ENCODE assay signal across 24 cellular contexts in the genomic region with DNA sequence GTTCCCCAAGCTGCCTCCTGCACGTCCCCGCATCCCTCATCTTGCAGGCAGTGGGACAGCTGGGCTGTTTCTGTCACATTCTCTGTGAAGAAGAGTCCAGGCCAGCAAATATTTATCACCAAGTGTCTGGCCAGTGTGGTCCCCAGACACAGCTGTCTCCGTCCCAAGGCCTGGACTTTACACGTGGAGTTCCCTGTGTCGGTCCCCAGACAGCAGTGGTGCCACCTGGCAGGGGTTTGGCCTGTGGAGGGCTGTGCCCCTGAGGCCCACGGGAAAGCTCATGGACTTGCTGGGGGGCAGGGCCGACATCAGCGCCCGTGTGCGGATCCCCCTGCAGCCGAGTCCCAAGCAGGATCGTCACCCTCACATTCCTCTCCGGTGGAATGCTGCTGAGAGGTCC.
"Had no signal": no experiment of that assay in that cellular context is flagged by ENCODE, and none has a peak within 500 bp of the region (broad histone marks: within the 10 kb centered on the region; RNA-seq: fewer than 3 reads in every experiment).

No MANE protein-coding gene starts in this region.

- H3K36me3 Mint-ChIP-seq: activated naive CD8-positive, alpha-beta T cell treated with anti-CD3 and anti-CD28 coated beads, Interleukin-2, amount 10 ng/mL, durations not matched to agents 7 days and 5 days; IgD-negative memory B cell; WTC11 had no signal

- H3K9ac ChIP-seq: KMS-11 had no signal

- H3K9me3 Mint-ChIP-seq: activated naive CD8-positive, alpha-beta T cell treated with anti-CD3 and anti-CD28 coated beads, Interleukin-2, amount 10 ng/mL, durations not matched to agents 7 days and 5 days; IgD-negative memory B cell; T-helper 1 cell treated with Interleukin-12 subunit alpha and Interleukin-12 subunit beta and Interleukin-4 antibody, amounts not matched to agents 30 μg/mL and 1 μg/mL, for 36 hours had no signal

- H3K4me2 ChIP-seq: KMS-11 had no signal

- H3K4me3 ChIP-seq: adrenal gland, MG63 had no signal

- H3K4me3 Mint-ChIP-seq: activated CD8-positive, alpha-beta T cell treated with anti-CD3 and anti-CD28 coated beads, Interleukin-2, amount 10 ng/mL, durations not matched to agents 7 days and 5 days; activated naive CD8-positive, alpha-beta T cell treated with anti-CD3 and anti-CD28 coated beads, Interleukin-2, amount 10 ng/mL, durations not matched to agents 7 days and 5 days; IgD-negative memory B cell; T-helper 1 cell treated with Interleukin-12 subunit alpha and Interleukin-12 subunit beta and Interleukin-4 antibody, amounts not matched to agents 30 μg/mL and 1 μg/mL, for 36 hours; WTC11 had no signal

- H3K36me3 ChIP-seq: adrenal gland, MG63 had no signal

- H3K27me3 ChIP-seq: adrenal gland, MG63 had no signal

- H3K27ac Mint-ChIP-seq: activated CD8-positive, alpha-beta T cell treated with anti-CD3 and anti-CD28 coated beads, Interleukin-2, amount 10 ng/mL, durations not matched to agents 7 days and 5 days; IgD-negative memory B cell; T-helper 1 cell treated with Interleukin-12 subunit alpha and Interleukin-12 subunit beta and Interleukin-4 antibody, amounts not matched to agents 30 μg/mL and 1 μg/mL, for 36 hours had no signal

- ATAC-seq: activated CD8-positive, alpha-beta T cell treated with anti-CD3 and anti-CD28 coated beads, Interleukin-2, amount 10 ng/mL, durations not matched to agents 7 days and 5 days; WTC11 had no signal

- H3K9me3 ChIP-seq: adrenal gland, MG63 had no signal

- H3K27ac ChIP-seq: adrenal gland, KMS-11 had no signal

- DNase-seq: activated CD4-positive, alpha-beta T cell treated with anti-CD3 and anti-CD28 coated beads for 48 hours; activated CD4-positive, alpha-beta T cell treated with anti-CD3 and anti-CD28 coated beads, Interleukin-2, amount 50 U/mL, for 4 hours; activated CD4-positive, CD25-positive, alpha-beta regulatory T cell treated with anti-CD3 and anti-CD28 coated beads, Interleukin-2, amount 50 U/mL, for 72 hours; activated CD8-positive, alpha-beta memory T cell treated with anti-CD3 and anti-CD28 coated beads, Interleukin-2, amount 50 U/mL, for 48 hours; activated CD8-positive, alpha-beta T cell treated with anti-CD3 and anti-CD28 coated beads, Interleukin-2, amount 10 ng/mL, durations not matched to agents 7 days and 5 days; activated naive CD4-positive, alpha-beta T cell treated with anti-CD3 and anti-CD28 coated beads, Interleukin-2, amount 50 U/mL, for 16 hours; activated naive CD8-positive, alpha-beta T cell treated with anti-CD3 and anti-CD28 coated beads, Interleukin-2, amount 10 ng/mL, durations not matched to agents 7 days and 5 days; activated T-cell treated with anti-CD3 and anti-CD28 coated beads, Interleukin-2, amount 50 U/mL, for 1 hour; adrenal gland; anterior cingulate cortex; MG63; MV-4-11; NCI-H1092 treated with DMSO at 0.1 percent for 48 hours; NCI-H1436; NCI-H1694 treated with DMSO at 0.1 percent for 48 hours; NCI-H2029 treated with DMSO at 0.1 percent for 48 hours; NCI-H345; NCI-H510A; NCI-H526 treated with DMSO at 0.1 percent for 48 hours; NCI-H82 had no signal
